In the genomic region with DNA sequence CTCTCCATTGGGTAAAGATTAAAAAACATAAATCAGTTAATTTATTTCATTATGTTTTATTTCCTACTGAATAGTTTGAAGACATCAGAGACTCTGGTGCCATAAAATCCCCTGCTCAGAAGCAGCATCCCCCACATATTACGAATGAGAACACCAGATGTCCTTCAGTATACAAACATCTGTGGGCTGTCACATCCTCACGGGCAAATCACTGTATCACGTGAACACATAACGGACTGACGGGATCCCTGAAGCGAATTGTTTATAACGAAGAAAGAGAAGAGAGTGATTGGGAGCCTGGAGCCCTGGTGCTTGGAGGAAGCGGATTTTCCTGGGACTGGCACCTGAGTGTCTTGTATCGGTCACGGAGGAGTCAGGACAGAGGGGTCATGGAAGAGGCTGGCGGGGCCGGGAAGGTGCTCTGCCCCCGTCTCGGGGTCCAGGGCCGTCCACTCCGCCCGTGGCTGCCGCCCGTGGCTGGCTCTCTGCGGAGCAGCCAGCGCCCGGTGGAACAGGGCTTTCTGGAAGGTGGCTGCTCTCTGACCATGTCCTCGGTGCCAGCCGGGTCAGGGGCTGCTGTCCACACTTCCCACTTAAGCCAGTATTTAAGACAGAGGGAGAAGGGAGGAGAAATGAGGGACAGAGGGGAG, we compare ENCODE assay signal across 16 cellular contexts.
"Had no signal": no experiment of that assay in that cellular context is flagged by ENCODE, and none has a peak within 500 bp of the region (broad histone marks: within the 10 kb centered on the region; RNA-seq: fewer than 3 reads in every experiment).

No MANE protein-coding gene starts in this region.

- H3K4me1 Mint-ChIP-seq: activated naive CD8-positive, alpha-beta T cell treated with anti-CD3 and anti-CD28 coated beads, Interleukin-2, amount 50 U/mL, for 24 hours; stimulated activated naive B cell treated with anti-CD40 and anti-IgM and Interleukin-4, amounts not matched to agents 10 μg/mL and 1 μg/mL and 100 μg/mL, for 72 hours had no signal

- H3K27ac Mint-ChIP-seq: activated CD4-positive, alpha-beta memory T cell treated with anti-CD3 and anti-CD28 coated beads for 36 hours; activated naive CD8-positive, alpha-beta T cell treated with anti-CD3 and anti-CD28 coated beads, Interleukin-2, amount 50 U/mL, for 24 hours; activated T-helper 1 cell treated with anti-CD3 and anti-CD28 coated beads, Interleukin-12 subunit alpha, Interleukin-12 subunit beta, Interleukin-2, Interleukin-4 antibody, amounts not matched to agents 30 ng/mL and 10 ng/mL and 1 ng/mL, durations not matched to agents 14 hours and 24 hours and 36 hours; stimulated activated naive B cell treated with anti-CD40 and anti-IgM and Interleukin-4, amounts not matched to agents 10 μg/mL and 1 μg/mL and 100 μg/mL, for 72 hours had no signal

- H3K27me3 Mint-ChIP-seq: activated CD4-positive, alpha-beta memory T cell treated with anti-CD3 and anti-CD28 coated beads for 36 hours; activated naive CD8-positive, alpha-beta T cell treated with anti-CD3 and anti-CD28 coated beads, Interleukin-2, amount 50 U/mL, for 24 hours; stimulated activated naive B cell treated with anti-CD40 and anti-IgM and Interleukin-4, amounts not matched to agents 10 μg/mL and 1 μg/mL and 100 μg/mL, for 72 hours had no signal

- H3K36me3 ChIP-seq: left lung, right atrium auricular region, transverse colon had no signal

- H3K36me3 Mint-ChIP-seq: activated CD4-positive, alpha-beta memory T cell treated with anti-CD3 and anti-CD28 coated beads for 36 hours; stimulated activated naive B cell treated with anti-CD40 and anti-IgM and Interleukin-4, amounts not matched to agents 10 μg/mL and 1 μg/mL and 100 μg/mL, for 72 hours had no signal

- H3K27me3 ChIP-seq: foreskin keratinocyte, left lung, right atrium auricular region, transverse colon had no signal

- H3K27ac ChIP-seq: dorsolateral prefrontal cortex, foreskin keratinocyte, left lung, right atrium auricular region, transverse colon had no signal

- H3K4me1 ChIP-seq: left lung, right atrium auricular region had no signal

- H3K4me3 ChIP-seq: dorsolateral prefrontal cortex, left lung, right atrium auricular region, transverse colon had no signal

- ATAC-seq: activated naive CD8-positive, alpha-beta T cell treated with anti-CD3 and anti-CD28 coated beads, Interleukin-2, amount 50 U/mL, for 24 hours; esophagus mucosa; foreskin keratinocyte; left lung; stimulated activated naive B cell treated with anti-CD40 and anti-IgM and Interleukin-4, amounts not matched to agents 10 μg/mL and 1 μg/mL and 100 μg/mL, for 72 hours had no signal

- H3K9me3 ChIP-seq: left lung, right atrium auricular region, transverse colon had no signal

- H3K4me3 Mint-ChIP-seq: activated CD4-positive, alpha-beta memory T cell treated with anti-CD3 and anti-CD28 coated beads for 36 hours; activated naive CD8-positive, alpha-beta T cell treated with anti-CD3 and anti-CD28 coated beads, Interleukin-2, amount 50 U/mL, for 24 hours; activated T-helper 1 cell treated with anti-CD3 and anti-CD28 coated beads, Interleukin-12 subunit alpha, Interleukin-12 subunit beta, Interleukin-2, Interleukin-4 antibody, amounts not matched to agents 30 ng/mL and 10 ng/mL and 1 ng/mL, durations not matched to agents 14 hours and 24 hours and 36 hours; stimulated activated naive B cell treated with anti-CD40 and anti-IgM and Interleukin-4, amounts not matched to agents 10 μg/mL and 1 μg/mL and 100 μg/mL, for 72 hours had no signal

- DNase-seq: activated CD4-positive, alpha-beta memory T cell treated with anti-CD3 and anti-CD28 coated beads for 36 hours; activated CD4-positive, alpha-beta T cell treated with anti-CD3 and anti-CD28 coated beads for 1 hour; activated naive CD4-positive, alpha-beta T cell; activated naive CD8-positive, alpha-beta T cell treated with anti-CD3 and anti-CD28 coated beads, Interleukin-2, amount 50 U/mL, for 24 hours; dorsolateral prefrontal cortex; foreskin keratinocyte; head of caudate nucleus; left lung; small intestine; stimulated activated naive B cell treated with anti-CD40 and anti-IgM and Interleukin-4, amounts not matched to agents 10 μg/mL and 1 μg/mL and 100 μg/mL, for 72 hours; substantia nigra; T-helper 9 cell; transverse colon had no signal
